In genomic region chr10:57754803-57755202, GRCh38 we compare ENCODE assay signal across 1 cellular context.
TF ChIP-seq lines count a peak whose summit lies in the region.

No MANE protein-coding gene starts in this region.

TF ChIP-seq in H1, 55 proteins besides CTCF, POLR2A, EP300 and RAD21 (continued from another document):
- TF ChIP-seq CHD7 (IDR thresholded peaks at IDR 0.05; ENCODE audit: insufficient replicate concordance, low read length): no peak
- no peak for TF ChIP-seq RNF2 (IDR thresholded peaks at IDR 0.05; ENCODE audit: borderline replicate concordance, low read depth, low read length, missing control alignments, poor library complexity, severe bottlenecking)
- TF ChIP-seq NRF1 (IDR thresholded peaks at IDR 0.05; ENCODE audit: low read depth, low read length): no peak
- TF ChIP-seq SP2 (IDR thresholded peaks at IDR 0.05; ENCODE audit: low read length): no peak
- TF ChIP-seq HDAC6 (IDR thresholded peaks at IDR 0.05; ENCODE audit: low read depth, low read length): no peak
- no peak for TF ChIP-seq BACH1 (IDR thresholded peaks at IDR 0.05; ENCODE audit: low read length)
- TF ChIP-seq PHF8 (conservative IDR thresholded peaks at IDR 0.05; ENCODE audit: low read depth, low read length): no peak
- no peak for TF ChIP-seq SIRT6 (IDR thresholded peaks at IDR 0.05; ENCODE audit: low read length)
- TF ChIP-seq EGR1 (IDR thresholded peaks at IDR 0.05; ENCODE audit: borderline replicate concordance, low read depth, low read length): no peak
